Comparison of ENCODE assay signal across 20 cellular contexts in genomic region chr5:76971471-76971870, GRCh38. TPM values are rescaled to one million over a fixed set of nuclear protein-coding genes. Genes with fewer than 3 reads are reported as not detected.
DNase-seq lines count a peak whose midpoint lies in the region; TF ChIP-seq lines count a peak whose summit lies in the region.
"Had no signal": no experiment of that assay in that cellular context is flagged by ENCODE, and none has a peak within 500 bp of the region (broad histone marks: within the 10 kb centered on the region; RNA-seq: fewer than 3 reads in every experiment).

No MANE protein-coding gene starts in this region.

- 46 to 50% methylated on average over 2 of the region's 2 CpGs for WGBS in thyroid gland, 2 donors

- H3K36me3 ChIP-seq in thyroid gland: no peaks in the 10 kb centered on the region

- TF ChIP-seq CTCF in mesothelial cell of epicardium (IDR thresholded peaks at IDR 0.05; ENCODE audit: unreplicated experiment) (no peak), thyroid gland (IDR thresholded peaks at IDR 0.05) (no peak)

- H3K4me3 Mint-ChIP-seq in mesothelial cell of epicardium: no peak overlapping the region
- H3K4me3 Mint-ChIP-seq: CD4-positive, alpha-beta T cell; H9; IgD-negative memory B cell had no signal

- no peak for TF ChIP-seq POLR2A in thyroid gland (IDR thresholded peaks at IDR 0.05)

- intact Hi-C loops in thyroid gland (cut with DNase I): no loop called here

- DNase-seq in ELF-1 (ENCODE audit: low read depth, low spot score) (peak; percentile 12), SK-N-DZ (ENCODE audit: low spot score) (peak; percentile 28), iris pigment epithelial cell (ENCODE audit: low read depth) (peak; percentile 17), mesothelial cell of epicardium (ENCODE audit: low spot score in 2 of 2, unreplicated experiment in 2 of 2) (no peak), D341Med (ENCODE audit: low spot score) (no peak), NCI-H2171 treated with DMSO at 0.1 percent for 48 hours (lab: John Stamatoyannopoulos, UW) (no peak), thyroid gland (no peak)
- DNase-seq: AML-193; Caco-2; CD4-positive, alpha-beta T cell; DMS153; DMS79; GF-D8; GOT3; H9 had no signal

- no peaks in the 10 kb centered on the region for H3K9me3 Mint-ChIP-seq in mesothelial cell of epicardium
- H3K9me3 Mint-ChIP-seq: CD4-positive, alpha-beta T cell; H9 had no signal

- no peak overlapping the region for H3K4me3 ChIP-seq in thyroid gland (replicated peaks in 1 of 3)
- H3K4me3 ChIP-seq: A549 had no signal

- H3K27me3 Mint-ChIP-seq in mesothelial cell of epicardium (ENCODE audit: low read depth): no peaks in the 10 kb centered on the region
- H3K27me3 Mint-ChIP-seq: IgD-negative memory B cell had no signal

- no peaks in the 10 kb centered on the region for H3K4me1 ChIP-seq in thyroid gland
- H3K4me1 ChIP-seq: A549 had no signal

- H3K9me3 ChIP-seq in thyroid gland: no peaks in the 10 kb centered on the region
- H3K9me3 ChIP-seq: A549, Caco-2 had no signal

- peaks cover 26% of the 10 kb centered on the region for H3K4me1 Mint-ChIP-seq in mesothelial cell of epicardium
- H3K4me1 Mint-ChIP-seq: H9 had no signal

- no peak overlapping the region for H3K27ac ChIP-seq in thyroid gland
- H3K27ac ChIP-seq: 22Rv1, A549, C4-2B had no signal

- H3K36me3 Mint-ChIP-seq in mesothelial cell of epicardium: no peaks in the 10 kb centered on the region

- no peaks in the 10 kb centered on the region for H3K27me3 ChIP-seq in thyroid gland

- H3K27ac Mint-ChIP-seq in mesothelial cell of epicardium: peak overlapping the region; percentile 3
- H3K27ac Mint-ChIP-seq: CD4-positive, alpha-beta T cell; H9; IgD-negative memory B cell had no signal

RNA-seq across cellular contexts. Expression of gene CRHBP, which starts 18.6 kb away (rescaled TPM):
- polyA plus RNA-seq in SK-N-DZ (2014; cell fraction: cytosol; rRNA removed): not detected in 2 replicates
- not detected in 2 replicates for polyA plus RNA-seq in SK-N-DZ (2014; cell fraction: nucleus; rRNA removed)
- total RNA-seq in mesothelial cell of epicardium (5.3 to 10.7 TPM (median 8.0 TPM) in 3 replicates), thyroid gland (1 to 10 TPM; 1.3 to 8.7 (median 4.1) TPM)
- total RNA-seq: Caco-2; CD4-positive, alpha-beta T cell; H9 had no signal
- polyA plus RNA-seq: A549, BJ, IgD-negative memory B cell had no signal

RNA-seq across cellular contexts. Expression of gene AGGF1, which starts 58.7 kb away (rescaled TPM):
- 18.1 and 18.9 TPM in 2 replicates for polyA plus RNA-seq in SK-N-DZ (2014; cell fraction: cytosol; rRNA removed)
- polyA plus RNA-seq in SK-N-DZ (2014; cell fraction: nucleus; rRNA removed): 15.7 and 18.1 TPM in 2 replicates
- total RNA-seq in mesothelial cell of epicardium (20.9 to 21.2 TPM (median 21.0 TPM) in 3 replicates), thyroid gland (10 to 100 TPM; 24.9 to 43.7 (median 28.3) TPM)

Comparison
In these comparisons a context has a peak if more than half of its experiments do, and no peak if none do; other contexts are left out.
1. DNase-seq: peak in ELF-1 (single experiment), SK-N-DZ (single experiment) and iris pigment epithelial cell (single experiment); none in mesothelial cell of epicardium (0 of 2), D341Med (single experiment), NCI-H2171 treated with DMSO at 0.1 percent for 48 hours (single experiment) and thyroid gland (0 of 2).